In genomic region chr17:7384489-7385081, GRCh38 we compare ENCODE assay signal across 10 cellular contexts. TPM values are rescaled to one million over a fixed set of nuclear protein-coding genes. Genes with fewer than 3 reads are reported as not detected.
DNase-seq lines count a peak whose midpoint lies in the region; ATAC-seq, FAIRE-seq and TF ChIP-seq lines count a peak whose summit lies in the region.
"Had no signal": no experiment of that assay in that cellular context is flagged by ENCODE, and none has a peak within 500 bp of the region (broad histone marks: within the 10 kb centered on the region; RNA-seq: fewer than 3 reads in every experiment).

No MANE protein-coding gene starts in this region.

- no peaks in the 10 kb centered on the region for H3K9me2 ChIP-seq in OCI-LY1 (ENCODE audit: low read depth, low read length)

- no TSS peak for BruUV-seq in endothelial cell of umbilical vein (replicated peaks; lab: Mats Ljungman, UMichigan)

- H3K4me2 ChIP-seq in OCI-LY1 (ENCODE audit: low read length) (peak overlapping the region; percentile 91), endothelial cell of umbilical vein (ENCODE audit: insufficient read depth, low read length) (peak overlapping the region; percentile 39)

- CTCF ChIA-PET in endothelial cell of umbilical vein (lab: Charles Lee): interaction anchor here (1.0 to 1.7 kb wide), 4 partner anchors 15 to 52 kb away, joined by 3 to 7 read pairs (median 4); partner anchors contain the start of gene TMEM256

- peak overlapping the region; percentile 68 for H3K4me3 ChIP-seq in OCI-LY1 (ENCODE audit: low read depth, low read length, poor library complexity, severe bottlenecking)
- peak overlapping the region in 1 of 3 experiments; percentile 34 for H3K4me3 ChIP-seq in endothelial cell of umbilical vein (replicated peaks in 1 of 3; ENCODE audit: insufficient read depth in 1 of 3, low read depth in 1 of 3, low read length in 3 of 3)
- H3K4me3 ChIP-seq in retinal pigment epithelial cell (ENCODE audit: low read length): peak overlapping the region; percentile 37

- H3K27me3 ChIP-seq in OCI-LY1 (ENCODE audit: insufficient read depth, low read length) (peaks cover 7% of the 10 kb centered on the region; the same call in 1 of the 2 replicates), endothelial cell of umbilical vein (ENCODE audit: control insufficient read depth in 2 of 2, insufficient read depth in 2 of 2, low read length in 2 of 2) (peaks cover 25 to 27% of the 10 kb centered on the region in 2 experiments)

- no peaks in the 10 kb centered on the region; the same call in 1 of the 2 replicates for H3K36me3 ChIP-seq in ES-I3 (ENCODE audit: insufficient read depth, low read length)
- H3K36me3 ChIP-seq in OCI-LY1 (ENCODE audit: insufficient read depth, low read length): peaks cover 4% of the 10 kb centered on the region; the same call in 1 of the 2 replicates
- H3K36me3 ChIP-seq in endothelial cell of umbilical vein (ENCODE audit: control insufficient read depth in 2 of 2, extremely low read depth in 1 of 2, insufficient read depth in 2 of 2, low read length in 2 of 2): peaks cover 0 to 9% of the 10 kb centered on the region in 2 experiments

- H3K27ac ChIP-seq in OCI-LY1 (ENCODE audit: low read depth, low read length, poor library complexity, severe bottlenecking): peak overlapping the region; percentile 1
- no peak overlapping the region for H3K27ac ChIP-seq in endothelial cell of umbilical vein (ENCODE audit: insufficient read depth, low read depth, low read length)

- DNase-seq in endothelial cell of umbilical vein (ENCODE audit: low read depth, low spot score): no peak
- DNase-seq in retinal pigment epithelial cell (ENCODE audit: low read depth): no peak
- no peak for DNase-seq in stimulated activated CD8-positive, alpha-beta memory T cell treated with anti-CD3 and anti-CD28 coated beads, Interleukin-4, amount 100 ng/mL, for 48 hours
- no peak for DNase-seq in amniotic stem cell (lab: John Stamatoyannopoulos, UW)
- DNase-seq in activated naive CD4-positive, alpha-beta T cell treated with anti-CD3 and anti-CD28 coated beads, Interleukin-2, amount 50 U/mL, for 16 hours: no peak
- DNase-seq: NCI-H226 had no signal

- H3K9me1 ChIP-seq in endothelial cell of umbilical vein (replicated peaks; ENCODE audit: control insufficient read depth, extremely low read depth, insufficient read depth, low read length): no peaks in the 10 kb centered on the region

- no peaks in the 10 kb centered on the region for H3F3A ChIP-seq in OCI-LY1 (ENCODE audit: insufficient read depth, low read length)

- TF ChIP-seq POLR2A in endothelial cell of umbilical vein (IDR thresholded peaks at IDR 0.05; ENCODE audit: low read depth, low read length): no peak

- H3K9me3 ChIP-seq in ES-I3 (ENCODE audit: control insufficient read depth, insufficient read depth, low read length) (0 out of 2 replicates have a peak, but pooled peaks cover 1% of the 10 kb centered on the region), OCI-LY1 (ENCODE audit: low read length) (peaks cover 3% of the 10 kb centered on the region), endothelial cell of umbilical vein (replicated peaks; ENCODE audit: control insufficient read depth, insufficient read depth, low read length) (no peaks in the 10 kb centered on the region)

- intact Hi-C loops in endothelial cell of umbilical vein (cut with micrococcal nuclease): no loop called here

- H3K4me1 ChIP-seq in ES-I3 (ENCODE audit: insufficient read depth, low read length) (no peaks in the 10 kb centered on the region), OCI-LY1 (ENCODE audit: insufficient read depth, low read length, severe bottlenecking) (peaks cover 18% of the 10 kb centered on the region), endothelial cell of umbilical vein (ENCODE audit: control insufficient read depth, extremely low read depth, insufficient read depth, low read length) (peaks cover 5% of the 10 kb centered on the region)

- no peak for ATAC-seq in HG03432 (IDR thresholded peaks at IDR 0.05; ENCODE audit: unreplicated experiment)

- dilution Hi-C loops in endothelial cell of umbilical vein (cut with MboI; ENCODE audit: extremely low pct_ligation_motif_present, low sequenced_read_pairs): no loop called here

- POLR2A ChIA-PET in endothelial cell of umbilical vein (lab: Charles Lee): no interaction called here

- H2AFZ ChIP-seq in OCI-LY1 (ENCODE audit: low read length) (0 out of 2 replicates have a peak overlapping the region, but pooled peaks have one; percentile 8), endothelial cell of umbilical vein (ENCODE audit: low read depth, low read length) (peak overlapping the region; percentile 60)

- no peak for FAIRE-seq in endothelial cell of umbilical vein (lab: Jason Lieb, UNC)
- FAIRE-seq: frontal cortex had no signal

- TF ChIP-seq CTCF in OCI-LY1 (IDR thresholded peaks at IDR 0.05; ENCODE audit: low read length) (no peak), endothelial cell of umbilical vein (IDR thresholded peaks at IDR 0.05; ENCODE audit: extremely low read depth in 1 of 2, insufficient read depth in 1 of 2, low read depth in 1 of 2, low read length in 2 of 2) (no peak), retinal pigment epithelial cell (conservative IDR thresholded peaks at IDR 0.05; ENCODE audit: low read depth, low read length) (no peak)

- H3K9ac ChIP-seq in ES-I3 (ENCODE audit: low read depth, low read length): peak overlapping the region; percentile 64
- H3K9ac ChIP-seq in OCI-LY1 (ENCODE audit: low read length): peak overlapping the region; percentile 72
- no peak overlapping the region for H3K9ac ChIP-seq in endothelial cell of umbilical vein (replicated peaks; ENCODE audit: extremely low read depth, insufficient read depth, low read length)

- H4K20me1 ChIP-seq in OCI-LY1 (ENCODE audit: insufficient read depth, low read length): no peaks in the 10 kb centered on the region
- H4K20me1 ChIP-seq in endothelial cell of umbilical vein (replicated peaks; ENCODE audit: control insufficient read depth, extremely low read depth, insufficient read depth, low read length): no peaks in the 10 kb centered on the region

- H3K79me2 ChIP-seq in OCI-LY1 (ENCODE audit: insufficient read depth, low read length): no peaks in the 10 kb centered on the region
- H3K79me2 ChIP-seq in endothelial cell of umbilical vein (ENCODE audit: control insufficient read depth, insufficient read depth, low read length): no peaks in the 10 kb centered on the region

TF ChIP-seq in endothelial cell of umbilical vein, 7 proteins besides CTCF, POLR2A, EP300 and RAD21 (continues in another document):
- TF ChIP-seq JUN (IDR thresholded peaks at IDR 0.05; ENCODE audit: borderline replicate concordance, insufficient read depth, insufficient read length, low read depth) (no peak), EZH2 (IDR thresholded peaks at IDR 0.05; ENCODE audit: borderline replicate concordance, low read depth, low read length, severe bottlenecking) (no peak), MYC (IDR thresholded peaks at IDR 0.05; ENCODE audit: low read depth, low read length) (no peak)

RNA-seq across cellular contexts. Expression of gene TNK1, which starts 3.7 kb away (rescaled TPM):
- 0.58 and 0.67 TPM in 2 replicates for total RNA-seq in endothelial cell of umbilical vein
- 0.14 and 0.22 TPM in 2 replicates for polyA plus RNA-seq in endothelial cell of umbilical vein
- polyA plus RNA-seq in endothelial cell of umbilical vein (2011; cell fraction: cytosol; rRNA removed): 0.20 and 0.22 TPM in 2 replicates
- polyA plus RNA-seq in endothelial cell of umbilical vein (2011; cell fraction: nucleus; rRNA removed): 0.50 and 0.99 TPM in 2 replicates
- polyA plus RNA-seq in endothelial cell of umbilical vein (2012): 0.43 and 0.75 TPM in 2 replicates
- 0.76 and 1.4 TPM in 2 replicates for polyA minus RNA-seq in endothelial cell of umbilical vein
- 12.5 TPM for polyA minus RNA-seq in endothelial cell of umbilical vein (2011; cell fraction: cytosol; rRNA and poly(A)+ RNA removed)
- polyA minus RNA-seq in endothelial cell of umbilical vein (2011; cell fraction: nucleus; rRNA and poly(A)+ RNA removed): not detected in 2 replicates

RNA-seq across cellular contexts. Expression of gene PLSCR3, which starts 9.7 kb away (rescaled TPM):
- 54.5 and 59.9 TPM in 2 replicates for total RNA-seq in endothelial cell of umbilical vein
- polyA plus RNA-seq in endothelial cell of umbilical vein: 94.8 and 111 TPM in 2 replicates
- 64.4 and 88.0 TPM in 2 replicates for polyA plus RNA-seq in endothelial cell of umbilical vein (2011; cell fraction: cytosol; rRNA removed)
- 81.8 and 93.0 TPM in 2 replicates for polyA plus RNA-seq in endothelial cell of umbilical vein (2011; cell fraction: nucleus; rRNA removed)
- 75.4 and 114 TPM in 2 replicates for polyA plus RNA-seq in endothelial cell of umbilical vein (2012)
- polyA minus RNA-seq in endothelial cell of umbilical vein: 22.1 and 27.2 TPM in 2 replicates
- 4.4 TPM for polyA minus RNA-seq in endothelial cell of umbilical vein (2011; cell fraction: cytosol; rRNA and poly(A)+ RNA removed)
- 16.1 and 22.5 TPM in 2 replicates for polyA minus RNA-seq in endothelial cell of umbilical vein (2011; cell fraction: nucleus; rRNA and poly(A)+ RNA removed)

RNA-seq across cellular contexts. Expression of gene TMEM256, which starts 19.3 kb away (rescaled TPM):
- total RNA-seq in endothelial cell of umbilical vein: 57.3 and 67.4 TPM in 2 replicates
- 148 and 218 TPM in 2 replicates for polyA plus RNA-seq in endothelial cell of umbilical vein
- 118 and 189 TPM in 2 replicates for polyA plus RNA-seq in endothelial cell of umbilical vein (2011; cell fraction: cytosol; rRNA removed)
- polyA plus RNA-seq in endothelial cell of umbilical vein (2011; cell fraction: nucleus; rRNA removed): 24.4 and 62.3 TPM in 2 replicates
- polyA plus RNA-seq in endothelial cell of umbilical vein (2012): 86.1 and 107 TPM in 2 replicates
- 25.3 and 30.2 TPM in 2 replicates for polyA minus RNA-seq in endothelial cell of umbilical vein
- 12.3 TPM for polyA minus RNA-seq in endothelial cell of umbilical vein (2011; cell fraction: cytosol; rRNA and poly(A)+ RNA removed)
- 8.5 and 9.8 TPM in 2 replicates for polyA minus RNA-seq in endothelial cell of umbilical vein (2011; cell fraction: nucleus; rRNA and poly(A)+ RNA removed)

RNA-seq across cellular contexts. Expression of gene NLGN2, which starts 23.1 kb away (rescaled TPM):
- total RNA-seq in endothelial cell of umbilical vein: 25.9 and 29.2 TPM in 2 replicates
- 15.4 and 15.5 TPM in 2 replicates for polyA plus RNA-seq in endothelial cell of umbilical vein
- polyA plus RNA-seq in endothelial cell of umbilical vein (2011; cell fraction: cytosol; rRNA removed): 6.5 and 9.7 TPM in 2 replicates
- 75.0 and 90.9 TPM in 2 replicates for polyA plus RNA-seq in endothelial cell of umbilical vein (2011; cell fraction: nucleus; rRNA removed)
- polyA plus RNA-seq in endothelial cell of umbilical vein (2012): 22.6 and 37.1 TPM in 2 replicates
- polyA minus RNA-seq in endothelial cell of umbilical vein: 8.0 and 12.5 TPM in 2 replicates
- polyA minus RNA-seq in endothelial cell of umbilical vein (2011; cell fraction: cytosol; rRNA and poly(A)+ RNA removed): 3.0 TPM
- polyA minus RNA-seq in endothelial cell of umbilical vein (2011; cell fraction: nucleus; rRNA and poly(A)+ RNA removed): 9.8 and 14.1 TPM in 2 replicates

RNA-seq across cellular contexts. Expression of gene TMEM95, which starts 29.6 kb away (rescaled TPM):
- total RNA-seq in endothelial cell of umbilical vein: not detected in 2 replicates
- not detected in 2 replicates for polyA plus RNA-seq in endothelial cell of umbilical vein
- not detected in 2 replicates for polyA plus RNA-seq in endothelial cell of umbilical vein (2011; cell fraction: cytosol; rRNA removed)
- not detected in 2 replicates for polyA plus RNA-seq in endothelial cell of umbilical vein (2011; cell fraction: nucleus; rRNA removed)
- not detected in 2 replicates for polyA plus RNA-seq in endothelial cell of umbilical vein (2012)
- polyA minus RNA-seq in endothelial cell of umbilical vein: not detected in 2 replicates
- polyA minus RNA-seq in endothelial cell of umbilical vein (2011; cell fraction: cytosol; rRNA and poly(A)+ RNA removed): not detected
- not detected in 2 replicates for polyA minus RNA-seq in endothelial cell of umbilical vein (2011; cell fraction: nucleus; rRNA and poly(A)+ RNA removed)
- total RNA-seq: frontal cortex had no signal
